In the genomic region with DNA sequence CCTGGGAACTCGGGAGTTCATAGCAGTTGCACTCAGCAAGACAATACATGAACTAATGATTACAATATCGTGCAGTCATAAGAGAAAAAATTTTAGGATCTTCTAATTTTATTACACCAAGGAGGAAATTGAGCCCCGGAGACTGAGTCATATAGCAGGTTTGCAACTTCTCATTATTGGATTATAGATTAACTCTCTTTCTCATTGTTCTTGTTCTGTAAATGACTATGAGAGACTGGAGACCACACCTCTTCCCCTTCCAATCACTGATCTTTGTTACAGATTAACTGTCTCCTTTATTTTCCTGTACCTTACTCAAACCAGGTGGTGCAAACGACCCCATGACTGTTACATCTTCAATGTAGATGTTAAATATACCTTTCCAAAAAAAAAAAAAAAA, we compare ENCODE assay signal across 1 cellular context.
TF ChIP-seq lines count a peak whose summit lies in the region.

No MANE protein-coding gene starts in this region.

TF ChIP-seq in GM12878, 131 proteins besides CTCF, POLR2A, EP300 and RAD21 (continued from another document):
- TF ChIP-seq, protein P1, sequence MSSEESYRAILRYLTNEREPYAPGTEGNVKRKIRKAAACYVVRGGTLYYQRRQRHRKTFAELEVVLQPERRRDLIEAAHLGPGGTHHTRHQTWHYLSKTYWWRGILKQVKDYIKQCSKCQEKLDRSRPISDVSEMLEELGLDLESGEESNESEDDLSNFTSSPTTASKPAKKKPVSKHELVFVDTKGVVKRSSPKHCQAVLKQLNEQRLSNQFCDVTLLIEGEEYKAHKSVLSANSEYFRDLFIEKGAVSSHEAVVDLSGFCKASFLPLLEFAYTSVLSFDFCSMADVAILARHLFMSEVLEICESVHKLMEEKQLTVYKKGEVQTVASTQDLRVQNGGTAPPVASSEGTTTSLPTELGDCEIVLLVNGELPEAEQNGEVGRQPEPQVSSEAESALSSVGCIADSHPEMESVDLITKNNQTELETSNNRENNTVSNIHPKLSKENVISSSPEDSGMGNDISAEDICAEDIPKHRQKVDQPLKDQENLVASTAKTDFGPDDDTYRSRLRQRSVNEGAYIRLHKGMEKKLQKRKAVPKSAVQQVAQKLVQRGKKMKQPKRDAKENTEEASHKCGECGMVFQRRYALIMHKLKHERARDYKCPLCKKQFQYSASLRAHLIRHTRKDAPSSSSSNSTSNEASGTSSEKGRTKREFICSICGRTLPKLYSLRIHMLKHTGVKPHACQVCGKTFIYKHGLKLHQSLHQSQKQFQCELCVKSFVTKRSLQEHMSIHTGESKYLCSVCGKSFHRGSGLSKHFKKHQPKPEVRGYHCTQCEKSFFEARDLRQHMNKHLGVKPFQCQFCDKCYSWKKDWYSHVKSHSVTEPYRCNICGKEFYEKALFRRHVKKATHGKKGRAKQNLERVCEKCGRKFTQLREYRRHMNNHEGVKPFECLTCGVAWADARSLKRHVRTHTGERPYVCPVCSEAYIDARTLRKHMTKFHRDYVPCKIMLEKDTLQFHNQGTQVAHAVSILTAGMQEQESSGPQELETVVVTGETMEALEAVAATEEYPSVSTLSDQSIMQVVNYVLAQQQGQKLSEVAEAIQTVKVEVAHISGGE (CRISPR knock-in tag; IDR thresholded peaks at IDR 0.05): no peak
- TF ChIP-seq NR2C2 (IDR thresholded peaks at IDR 0.05; ENCODE audit: borderline replicate concordance, control insufficient read depth, insufficient read length, low read depth) (no peak), SMARCA5 (IDR thresholded peaks at IDR 0.05) (no peak), SPI1 (IDR thresholded peaks at IDR 0.05; ENCODE audit: borderline replicate concordance, insufficient read depth, low read depth, low read length) (no peak), BACH1 (IDR thresholded peaks at IDR 0.05; ENCODE audit: borderline replicate concordance) (no peak), CEBPB (IDR thresholded peaks at IDR 0.05; ENCODE audit: borderline replicate concordance in 1 of 2, low read depth in 2 of 2, low read length in 2 of 2) (no peak)
